ENCODE assay signal across 1 cellular context in genomic region chr10:85859859-85860258, GRCh38.
TF ChIP-seq lines count a peak whose summit lies in the region.

No MANE protein-coding gene starts in this region.

TF ChIP-seq in WTC11, 78 proteins besides CTCF, POLR2A, EP300 and RAD21 (continued from another document):
- TF ChIP-seq ZNF281 (CRISPR knock-in tag; IDR thresholded peaks at IDR 0.05) = no peak
